Comparison of ENCODE assay signal across 29 cellular contexts in genomic region chr20:22506827-22507226, GRCh38.
"Had no signal": no experiment of that assay in that cellular context is flagged by ENCODE, and none has a peak within 500 bp of the region (broad histone marks: within the 10 kb centered on the region; RNA-seq: fewer than 3 reads in every experiment).

No MANE protein-coding gene starts in this region.

- FAIRE-seq: pancreas had no signal

- ATAC-seq: naive thymus-derived CD8-positive, alpha-beta T cell; natural killer cell treated with Interleukin-12 subunit alpha and Interleukin-12 subunit beta and Interleukin-15 and Interleukin-18, amount 100 ng/mL, for 72 hours; pancreas; sciatic nerve; stimulated activated memory B cell treated with anti-CD40 and anti-IgM and Interleukin-4, amounts not matched to agents 10 μg/mL and 1 μg/mL and 100 μg/mL, for 72 hours; stimulated activated naive CD8-positive, alpha-beta T cell treated with anti-CD3 and anti-CD28 coated beads, Interleukin-15, amount 100 ng/mL, for 72 hours; stimulated activated naive CD8-positive, alpha-beta T cell treated with anti-CD3 and anti-CD28 coated beads, Interleukin-15, Interleukin-2, amounts not matched to agents 100 U/mL and 50 U/mL, for 24 hours; upper lobe of right lung had no signal

- H3K27me3 ChIP-seq: neutrophil, pancreas, right atrium auricular region, testis, tibial artery, transverse colon, upper lobe of right lung, uterus had no signal

- H3K4me3 ChIP-seq: pancreas, prostate gland, right atrium auricular region, skin epidermis, smooth muscle cell, spleen, suprapubic skin, testis, tibial artery, transverse colon, upper lobe of right lung, uterus had no signal

- H3K27ac ChIP-seq: neutrophil, pancreas, prostate gland, right atrium auricular region, skin epidermis, spleen, suprapubic skin, testis, tibial artery, transverse colon, upper lobe of right lung, uterus had no signal

- H3K36me3 ChIP-seq: neutrophil, pancreas, prostate gland, right atrium auricular region, spleen, suprapubic skin, tibial artery, transverse colon, upper lobe of right lung, uterus had no signal

- H3K4me1 ChIP-seq: prostate gland, right atrium auricular region, spleen, suprapubic skin, testis, tibial artery, uterus had no signal

- DNase-seq: naive thymus-derived CD8-positive, alpha-beta T cell; nephron progenitor cell; nucleus accumbens; pancreas; retina; spleen; stimulated activated CD4-positive, alpha-beta T cell treated with anti-CD3 and anti-CD28 coated beads, Interleukin-12 subunit alpha, Interleukin-12 subunit beta, amount 100 ng/mL, for 4 hours; stimulated activated CD4-positive, alpha-beta T cell treated with anti-CD3 and anti-CD28 coated beads, Interleukin-1b, Interleukin-23, amount 100 ng/mL, for 48 hours; stimulated activated CD4-positive, alpha-beta T cell treated with anti-CD3 and anti-CD28 coated beads, Interleukin-4, amount 100 ng/mL, for 1 hour; stimulated activated CD4-positive, alpha-beta T cell treated with anti-CD3 and anti-CD28 coated beads, Interleukin-4, amount 100 ng/mL, for 4 hours; stimulated activated CD8-positive, alpha-beta memory T cell treated with anti-CD3 and anti-CD28 coated beads, Interleukin-4, amount 100 ng/mL, for 48 hours; stimulated activated naive CD4-positive, alpha-beta T cell; stimulated activated naive CD8-positive, alpha-beta T cell treated with anti-CD3 and anti-CD28 coated beads, Interleukin-15, amount 100 ng/mL, for 72 hours; stimulated activated naive CD8-positive, alpha-beta T cell treated with anti-CD3 and anti-CD28 coated beads, Interleukin-15, Interleukin-2, amounts not matched to agents 100 U/mL and 50 U/mL, for 24 hours; substantia nigra; testis; tibial artery; transverse colon; upper lobe of right lung; uterus had no signal

- H3K9me3 ChIP-seq: neutrophil, pancreas, prostate gland, right atrium auricular region, spleen, suprapubic skin, testis, tibial artery, transverse colon, upper lobe of right lung, uterus had no signal
